In the genomic region with DNA sequence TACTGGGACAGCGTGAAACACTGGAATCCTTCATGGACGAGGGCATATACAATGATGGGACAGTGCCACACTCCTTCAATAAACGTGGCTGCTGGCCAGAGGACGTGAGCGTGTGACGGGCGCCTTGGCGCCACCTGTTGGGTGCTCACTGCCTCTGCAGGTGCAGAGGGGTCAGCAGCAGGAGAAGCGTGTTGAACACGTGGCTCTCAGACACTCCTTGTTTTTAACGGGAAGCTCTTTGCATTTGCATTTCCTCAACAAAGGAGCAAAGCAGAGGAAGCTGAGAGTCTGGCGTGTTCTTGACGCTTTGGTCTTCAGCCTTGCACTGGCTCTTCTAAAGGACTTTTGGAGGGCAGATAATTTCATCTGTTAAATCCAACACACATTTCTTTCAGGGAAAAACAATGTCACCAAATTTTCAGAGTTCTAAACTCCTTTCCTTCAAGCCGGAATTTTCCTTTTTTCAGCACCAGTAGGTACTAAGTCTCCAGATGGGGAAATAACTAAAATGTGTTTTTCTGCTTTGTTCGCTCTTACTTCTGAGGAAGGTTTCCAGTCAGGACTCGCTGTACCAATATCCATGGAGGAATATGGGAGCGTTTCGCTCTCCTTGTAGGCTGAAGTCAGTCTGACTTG, we compare ENCODE assay signal across 8 cellular contexts. TPM values are rescaled to one million over a fixed set of nuclear protein-coding genes. Genes with fewer than 3 reads are reported as not detected.
DNase-seq lines count a peak whose midpoint lies in the region; ATAC-seq and TF ChIP-seq lines count a peak whose summit lies in the region.

No MANE protein-coding gene starts in this region.

- peaks cover 18% of the 10 kb centered on the region for H3K4me1 ChIP-seq in CD8-positive, alpha-beta T cell (ENCODE audit: insufficient read depth, low read length)
- H3K4me1 ChIP-seq in effector memory CD4-positive, alpha-beta T cell (ENCODE audit: control insufficient read depth, insufficient read depth, low read length, poor library complexity, severe bottlenecking) = peaks cover 9% of the 10 kb centered on the region
- H3K4me1 ChIP-seq in mesenchymal stem cell (ENCODE audit: control insufficient read depth, insufficient read depth, low read depth, low read length) = peaks cover 10% of the 10 kb centered on the region

- peak; percentile 33 to 80 (median 61) for DNase-seq in CD8-positive, alpha-beta T cell
- DNase-seq in HL-60 (ENCODE audit: low read depth in 1 of 2, low spot score in 1 of 2) = peak; percentile 83 to 87
- DNase-seq in NOMO-1 (lab: John Stamatoyannopoulos, UW; ENCODE audit: unreplicated experiment in 2 of 2) = peak; percentile 77 to 85
- DNase-seq in activated CD8-positive, alpha-beta T cell treated with anti-CD3 and anti-CD28 coated beads, Interleukin-2, amount 10 ng/mL, durations not matched to agents 7 days and 5 days = peak; percentile 75
- DNase-seq in effector memory CD4-positive, alpha-beta T cell = peak; percentile 37 to 56 (median 44)
- DNase-seq in mesenchymal stem cell = peak; percentile 80
- peak; percentile 37 for DNase-seq in stimulated activated CD8-positive, alpha-beta memory T cell treated with anti-CD3 and anti-CD28 coated beads, Interleukin-15, amount 100 ng/mL, for 1 hour (ENCODE audit: low read depth)

- peaks cover 20% of the 10 kb centered on the region for H3K36me3 ChIP-seq in CD8-positive, alpha-beta T cell (ENCODE audit: insufficient read depth, low read length)
- H3K36me3 ChIP-seq in effector memory CD4-positive, alpha-beta T cell (ENCODE audit: control insufficient read depth, insufficient read depth, low read length) = peaks cover 17% of the 10 kb centered on the region
- peaks cover 35 to 63% of the 10 kb centered on the region in 2 experiments for H3K36me3 ChIP-seq in mesenchymal stem cell (ENCODE audit: control insufficient read depth in 1 of 2, insufficient read depth in 2 of 2, low read depth in 1 of 2, low read length in 2 of 2)

- no peaks in the 10 kb centered on the region for H3K27me3 ChIP-seq in CD8-positive, alpha-beta T cell (ENCODE audit: insufficient read depth, low read length)
- H3K27me3 ChIP-seq in HL-60 (ENCODE audit: insufficient read depth, poor library complexity, severe bottlenecking) (no peaks in the 10 kb centered on the region), mesenchymal stem cell (ENCODE audit: control insufficient read depth in 1 of 2, insufficient read depth in 1 of 2, low read length in 2 of 2) (no peaks in the 10 kb centered on the region)
- H3K27me3 ChIP-seq in effector memory CD4-positive, alpha-beta T cell (replicated peaks; ENCODE audit: control insufficient read depth, insufficient read depth, low read length, poor library complexity, severe bottlenecking) = no peaks in the 10 kb centered on the region

- peak; percentile 95 for TF ChIP-seq CTCF in CD8-positive, alpha-beta T cell (IDR thresholded peaks at IDR 0.05)
- peak; percentile 86 for TF ChIP-seq CTCF in HL-60 (IDR thresholded peaks at IDR 0.05; ENCODE audit: insufficient read depth, low read length)

- intact Hi-C loops in CD8-positive, alpha-beta T cell (cut with DNase I, micrococcal nuclease) = loop anchor here (1.0 to 10.0 kb wide), 7 partner anchors 41 to 661 kb away; partner anchors contain the start of genes MAFK (in 1 of the 2) and SUN1 (in 1 of the 2)

- no peak overlapping the region for H3K4me2 ChIP-seq in mesenchymal stem cell (ENCODE audit: low read length, poor library complexity, severe bottlenecking)

- H3K18ac ChIP-seq in mesenchymal stem cell (ENCODE audit: low read depth in 1 of 2, low read length in 2 of 2) = peak overlapping the region; percentile 37 to 47

- CTCF ChIA-PET in CD8-positive, alpha-beta T cell (lab: Charles Lee) = interaction anchor here (0.7 to 7.7 kb wide), 28 partner anchors 10 to 558 kb away, joined by 3 to 139 read pairs (median 4); no protein-coding TSS in a partner anchor
- CTCF ChIA-PET in activated CD8-positive, alpha-beta T cell treated with anti-CD3 and anti-CD28 coated beads, Interleukin-2, amount 10 ng/mL, durations not matched to agents 7 days and 5 days (lab: Charles Lee) = interaction anchor here (0.6 to 2.2 kb wide), 16 partner anchors 10 to 540 kb away, joined by 3 to 33 read pairs (median 4); partner anchors contain the start of gene SUN1

- no peak overlapping the region for H3K27ac ChIP-seq in CD8-positive, alpha-beta T cell (ENCODE audit: low read depth, low read length)
- no peak overlapping the region for H3K27ac ChIP-seq in HL-60 (replicated peaks)
- no peak overlapping the region for H3K27ac ChIP-seq in effector memory CD4-positive, alpha-beta T cell (ENCODE audit: insufficient read depth, low read length, poor library complexity, severe bottlenecking)
- H3K27ac ChIP-seq in mesenchymal stem cell (ENCODE audit: low read length, poor library complexity, severe bottlenecking) = no peak overlapping the region

- no peak overlapping the region for H3K23ac ChIP-seq in mesenchymal stem cell (ENCODE audit: low read length in 2 of 2)

- peaks cover 19% of the 10 kb centered on the region for H3K79me1 ChIP-seq in mesenchymal stem cell (replicated peaks; ENCODE audit: low read length, poor library complexity, severe bottlenecking)

- peak overlapping the region in 1 of 2 experiments; percentile 35 for H2BK12ac ChIP-seq in mesenchymal stem cell (ENCODE audit: low read length in 2 of 2)

- H3K4me3 ChIP-seq in CD8-positive, alpha-beta T cell (ENCODE audit: low read depth, low read length) = no peak overlapping the region
- H3K4me3 ChIP-seq in HL-60 (replicated peaks; ENCODE audit: insufficient read depth, low read length) (no peak overlapping the region), mesenchymal stem cell (ENCODE audit: insufficient read depth in 1 of 2, low read depth in 1 of 2, low read length in 2 of 2) (no peak overlapping the region)
- H3K4me3 ChIP-seq in effector memory CD4-positive, alpha-beta T cell (ENCODE audit: insufficient read depth, low read depth, low read length, poor library complexity, severe bottlenecking) = no peak overlapping the region

- H3K4me1 Mint-ChIP-seq in CD8-positive, alpha-beta T cell (ENCODE audit: low read depth) = peaks cover 15% of the 10 kb centered on the region
- peaks cover 22% of the 10 kb centered on the region for H3K4me1 Mint-ChIP-seq in activated CD8-positive, alpha-beta T cell treated with anti-CD3 and anti-CD28 coated beads, Interleukin-2, amount 10 ng/mL, durations not matched to agents 7 days and 5 days (ENCODE audit: low read depth)

- no peak overlapping the region for H3K4me3 Mint-ChIP-seq in CD8-positive, alpha-beta T cell
- H3K4me3 Mint-ChIP-seq in activated CD8-positive, alpha-beta T cell treated with anti-CD3 and anti-CD28 coated beads, Interleukin-2, amount 10 ng/mL, durations not matched to agents 7 days and 5 days = no peak overlapping the region

- H3K9me3 ChIP-seq in CD8-positive, alpha-beta T cell (ENCODE audit: low read length) = no peaks in the 10 kb centered on the region
- H3K9me3 ChIP-seq in effector memory CD4-positive, alpha-beta T cell (ENCODE audit: control insufficient read depth, low read length) = no peaks in the 10 kb centered on the region
- no peaks in the 10 kb centered on the region for H3K9me3 ChIP-seq in mesenchymal stem cell (ENCODE audit: control insufficient read depth, low read length)

- H3K9me3 Mint-ChIP-seq in CD8-positive, alpha-beta T cell = no peaks in the 10 kb centered on the region
- H3K9me3 Mint-ChIP-seq in activated CD8-positive, alpha-beta T cell treated with anti-CD3 and anti-CD28 coated beads, Interleukin-2, amount 10 ng/mL, durations not matched to agents 7 days and 5 days (ENCODE audit: insufficient read depth) = no peaks in the 10 kb centered on the region

- H2BK15ac ChIP-seq in mesenchymal stem cell (ENCODE audit: low read depth, poor library complexity, severe bottlenecking) = peak overlapping the region; percentile 54

- H2AFZ ChIP-seq in mesenchymal stem cell (ENCODE audit: low read depth, low read length) = no peak overlapping the region

- no peak overlapping the region for H4K91ac ChIP-seq in mesenchymal stem cell (ENCODE audit: low read length)

- H2BK5ac ChIP-seq in mesenchymal stem cell (ENCODE audit: low read depth, low read length, poor library complexity, severe bottlenecking) = no peak overlapping the region

- H4K8ac ChIP-seq in mesenchymal stem cell (ENCODE audit: low read length) = no peak overlapping the region

- H2BK120ac ChIP-seq in mesenchymal stem cell (ENCODE audit: low read depth, low read length) = no peak overlapping the region

- peak; percentile 34 for ATAC-seq in CD8-positive, alpha-beta T cell
- peak; percentile 17 for ATAC-seq in activated CD8-positive, alpha-beta T cell treated with anti-CD3 and anti-CD28 coated beads, Interleukin-2, amount 10 ng/mL, durations not matched to agents 7 days and 5 days
- ATAC-seq in GM18873 (IDR thresholded peaks at IDR 0.05; ENCODE audit: low FRiP score, unreplicated experiment) = no peak

- POLR2A ChIA-PET in CD8-positive, alpha-beta T cell (lab: Charles Lee) = interaction anchor here (0.6 kb wide), 1 partner anchor 88 kb away, joined by 3 read pairs; no protein-coding TSS in a partner anchor
- POLR2A ChIA-PET in activated CD8-positive, alpha-beta T cell treated with anti-CD3 and anti-CD28 coated beads, Interleukin-2, amount 10 ng/mL, durations not matched to agents 7 days and 5 days (lab: Charles Lee) = no interaction called here

- no peak overlapping the region for H3K27ac Mint-ChIP-seq in CD8-positive, alpha-beta T cell
- H3K27ac Mint-ChIP-seq in activated CD8-positive, alpha-beta T cell treated with anti-CD3 and anti-CD28 coated beads, Interleukin-2, amount 10 ng/mL, durations not matched to agents 7 days and 5 days = peak overlapping the region; percentile 46

- H2AK5ac ChIP-seq in mesenchymal stem cell (ENCODE audit: low read length, severe bottlenecking) = peak overlapping the region; percentile 85

- WGBS in mesenchymal stem cell = 37% methylated on average over 18 of the region's 18 CpGs

- peak overlapping the region; percentile 61 for H3K9ac ChIP-seq in mesenchymal stem cell (ENCODE audit: low read length)

- H3K4ac ChIP-seq in mesenchymal stem cell (ENCODE audit: low read depth in 1 of 2, low read length in 2 of 2) = no peak overlapping the region

- no peak overlapping the region for H3K14ac ChIP-seq in mesenchymal stem cell (ENCODE audit: low read length in 2 of 2)

- peaks cover 36% of the 10 kb centered on the region for H3K36me3 Mint-ChIP-seq in CD8-positive, alpha-beta T cell
- H3K36me3 Mint-ChIP-seq in activated CD8-positive, alpha-beta T cell treated with anti-CD3 and anti-CD28 coated beads, Interleukin-2, amount 10 ng/mL, durations not matched to agents 7 days and 5 days (ENCODE audit: low read depth) = peaks cover 19% of the 10 kb centered on the region

- no peaks in the 10 kb centered on the region for H3K27me3 Mint-ChIP-seq in CD8-positive, alpha-beta T cell (ENCODE audit: low read depth)
- no peaks in the 10 kb centered on the region for H3K27me3 Mint-ChIP-seq in activated CD8-positive, alpha-beta T cell treated with anti-CD3 and anti-CD28 coated beads, Interleukin-2, amount 10 ng/mL, durations not matched to agents 7 days and 5 days (ENCODE audit: low read depth)

RNA-seq across cellular contexts. Expression of gene GET4, which starts 2.9 kb away (rescaled TPM):
- 10 to 100 TPM; 75.4 to 83.1 TPM for total RNA-seq in CD8-positive, alpha-beta T cell
- total RNA-seq in activated CD8-positive, alpha-beta T cell treated with anti-CD3 and anti-CD28 coated beads, Interleukin-2, amount 10 ng/mL, durations not matched to agents 7 days and 5 days = 10 to 100 TPM; 32.2 to 38.3 TPM
- 23.7 TPM for polyA plus RNA-seq in mesenchymal stem cell (2013, experiment 1 of 2)
- polyA plus RNA-seq in mesenchymal stem cell (2013, experiment 2 of 2) = 23.3 TPM

RNA-seq across cellular contexts. Expression of gene SUN1, which starts 41.2 kb away (rescaled TPM):
- total RNA-seq in CD8-positive, alpha-beta T cell = 10 to 100 TPM; 64.0 to 69.2 TPM
- 10 to 100 TPM; 38.4 to 39.7 TPM for total RNA-seq in activated CD8-positive, alpha-beta T cell treated with anti-CD3 and anti-CD28 coated beads, Interleukin-2, amount 10 ng/mL, durations not matched to agents 7 days and 5 days
- 67.0 TPM for polyA plus RNA-seq in mesenchymal stem cell (2013, experiment 1 of 2)
- polyA plus RNA-seq in mesenchymal stem cell (2013, experiment 2 of 2) = 68.6 TPM
